ENCODE assay signal across 15 cellular contexts in genomic region chr2:10717630-10718029, GRCh38. TPM values are rescaled to one million over a fixed set of nuclear protein-coding genes. Genes with fewer than 3 reads are reported as not detected.
DNase-seq lines count a peak whose midpoint lies in the region; ATAC-seq, FAIRE-seq and TF ChIP-seq lines count a peak whose summit lies in the region.
"Had no signal": no experiment of that assay in that cellular context is flagged by ENCODE, and none has a peak within 500 bp of the region (broad histone marks: within the 10 kb centered on the region; RNA-seq: fewer than 3 reads in every experiment).

No MANE protein-coding gene starts in this region.

- dilution Hi-C loops in IMR-90 (cut with HindIII; ENCODE audit: low sequenced_read_pairs, unreplicated experiment), result no loop called here

- no peak overlapping the region for H2BK20ac ChIP-seq in IMR-90 (ENCODE audit: low read depth, low read length)

- H3K27me3 ChIP-seq in IMR-90 (ENCODE audit: control insufficient read depth, insufficient read depth, low read length) (peaks cover 35% of the 10 kb centered on the region), right atrium auricular region (peaks cover 10 to 19% of the 10 kb centered on the region in 2 donors)
- H3K27me3 ChIP-seq: ovary had no signal

- H3K18ac ChIP-seq in IMR-90 (ENCODE audit: low read depth, low read length), result no peak overlapping the region

- DNase-seq in ACHN, result peak; percentile 9
- peak; percentile 61 for DNase-seq in IMR-90
- DNase-seq in T47D (ENCODE audit: low read depth in 1 of 2, low spot score in 1 of 2), result peak; percentile 35 to 60
- DNase-seq in kidney glomerular epithelial cell (lab: John Stamatoyannopoulos, UW), result peak; percentile 12
- no peak for DNase-seq in activated CD8-positive, alpha-beta T cell treated with anti-CD3 and anti-CD28 coated beads, Interleukin-2, amount 10 ng/mL, durations not matched to agents 7 days and 5 days
- no peak for DNase-seq in right atrium auricular region (ENCODE audit: low spot score)
- no peak for DNase-seq in frontal cortex (ENCODE audit: low spot score in 2 of 2)
- DNase-seq: erythroblast; H9; MV-4-11; NK-92 treated with Interleukin-12 subunit alpha and Interleukin-12 subunit beta, amount 100 ng/mL, for 24 hours; ovary had no signal

- H3K4me1 Mint-ChIP-seq in activated CD8-positive, alpha-beta T cell treated with anti-CD3 and anti-CD28 coated beads, Interleukin-2, amount 10 ng/mL, durations not matched to agents 7 days and 5 days (ENCODE audit: low read depth), result peaks cover 8% of the 10 kb centered on the region

- H4K5ac ChIP-seq in IMR-90 (ENCODE audit: low read depth, low read length), result no peak overlapping the region

- peak; percentile 71 for ATAC-seq in IMR-90 (ENCODE audit: low read depth)
- no peak for ATAC-seq in HG03097 (IDR thresholded peaks at IDR 0.05; ENCODE audit: low FRiP score, unreplicated experiment)
- no peak for ATAC-seq in activated CD8-positive, alpha-beta T cell treated with anti-CD3 and anti-CD28 coated beads, Interleukin-2, amount 10 ng/mL, durations not matched to agents 7 days and 5 days
- ATAC-seq: A549 had no signal

- no peak overlapping the region for H3K27ac Mint-ChIP-seq in activated CD8-positive, alpha-beta T cell treated with anti-CD3 and anti-CD28 coated beads, Interleukin-2, amount 10 ng/mL, durations not matched to agents 7 days and 5 days
- H3K27ac Mint-ChIP-seq: H9; T-helper 1 cell treated with Interleukin-12 subunit alpha and Interleukin-12 subunit beta and Interleukin-4 antibody, amounts not matched to agents 30 μg/mL and 1 μg/mL, for 36 hours had no signal

- no peak overlapping the region for H3K4me3 Mint-ChIP-seq in activated CD8-positive, alpha-beta T cell treated with anti-CD3 and anti-CD28 coated beads, Interleukin-2, amount 10 ng/mL, durations not matched to agents 7 days and 5 days
- H3K4me3 Mint-ChIP-seq: H9; T-helper 1 cell treated with Interleukin-12 subunit alpha and Interleukin-12 subunit beta and Interleukin-4 antibody, amounts not matched to agents 30 μg/mL and 1 μg/mL, for 36 hours had no signal

- POLR2A ChIA-PET in IMR-90 (lab: Charles Lee; ENCODE audit: unreplicated experiment), result interaction anchor here (0.5 to 0.7 kb wide), 2 partner anchors 195 to 210 kb away, joined by 3 to 7 read pairs; no protein-coding TSS in a partner anchor
- POLR2A ChIA-PET in activated CD8-positive, alpha-beta T cell treated with anti-CD3 and anti-CD28 coated beads, Interleukin-2, amount 10 ng/mL, durations not matched to agents 7 days and 5 days (lab: Charles Lee), result no interaction called here

- H3K36me3 ChIP-seq in IMR-90 (ENCODE audit: control insufficient read depth, insufficient read depth, low read length), result no peaks in the 10 kb centered on the region
- no peaks in the 10 kb centered on the region for H3K36me3 ChIP-seq in right atrium auricular region
- H3K36me3 ChIP-seq: ovary had no signal

- no peak for FAIRE-seq in frontal cortex (lab: Jason Lieb, UNC)
- FAIRE-seq: A549 had no signal

- H2AK9ac ChIP-seq in IMR-90 (replicated peaks; ENCODE audit: low read depth, low read length, poor library complexity), result no peak overlapping the region

- no peaks in the 10 kb centered on the region; the same call in 1 of the 2 replicates for H3K4me1 ChIP-seq in IMR-90 (ENCODE audit: control insufficient read depth, insufficient read depth, low read length)
- H3K4me1 ChIP-seq in right atrium auricular region, result peaks cover 0 to 20% of the 10 kb centered on the region in 2 donors

- no TSS peak for BruUV-seq in IMR-90 (replicated peaks; lab: Mats Ljungman, UMichigan)

- H3K9me3 Mint-ChIP-seq in activated CD8-positive, alpha-beta T cell treated with anti-CD3 and anti-CD28 coated beads, Interleukin-2, amount 10 ng/mL, durations not matched to agents 7 days and 5 days (ENCODE audit: insufficient read depth), result no peaks in the 10 kb centered on the region
- H3K9me3 Mint-ChIP-seq: T-helper 1 cell treated with Interleukin-12 subunit alpha and Interleukin-12 subunit beta and Interleukin-4 antibody, amounts not matched to agents 30 μg/mL and 1 μg/mL, for 36 hours had no signal

- H3K79me1 ChIP-seq in IMR-90 (ENCODE audit: low read depth in 1 of 2, low read length in 2 of 2), result no peaks in the 10 kb centered on the region

- TF ChIP-seq RAD21 in IMR-90 (IDR thresholded peaks at IDR 0.05; ENCODE audit: low read length), result no peak

- H4K91ac ChIP-seq in IMR-90 (ENCODE audit: insufficient read depth, low read depth, low read length), result no peak overlapping the region

- no peak overlapping the region for H2BK120ac ChIP-seq in IMR-90 (ENCODE audit: low read depth, low read length)

- H3K4me2 ChIP-seq in IMR-90 (ENCODE audit: low read depth, low read length), result no peak overlapping the region
- H3K4me2 ChIP-seq: A549 had no signal

- no peak overlapping the region for H2AK5ac ChIP-seq in IMR-90 (ENCODE audit: low read depth, low read length)

- H2AFZ ChIP-seq in IMR-90 (replicated peaks; ENCODE audit: low read length, poor library complexity), result peak overlapping the region; percentile 44

- H4K20me1 ChIP-seq in IMR-90 (ENCODE audit: insufficient read depth, low read length), result no peaks in the 10 kb centered on the region; the same call in 1 of the 2 replicates

- H3K14ac ChIP-seq in IMR-90 (replicated peaks; ENCODE audit: low read depth, low read length), result 0 out of 2 replicates have a peak overlapping the region, but pooled peaks have one; percentile 42

- WGBS in IMR-90 (ENCODE audit: extremely low coverage in 2 of 2, insufficient read length in 1 of 2), 2 experiments, result 20% methylated on average over 1 of the region's 4 CpGs; no CpG with 5 or more reads in 1 of the 2 experiments

- H3K9ac ChIP-seq in IMR-90 (ENCODE audit: low read depth, low read length), result no peak overlapping the region

- H3K4ac ChIP-seq in IMR-90 (ENCODE audit: low read depth, low read length), result no peak overlapping the region

- no peak overlapping the region for H3K56ac ChIP-seq in IMR-90 (ENCODE audit: extremely low read depth, insufficient read depth, low read length)

- TF ChIP-seq CTCF in IMR-90 (conservative IDR thresholded peaks at IDR 0.05; ENCODE audit: low read depth, low read length) (no peak), right atrium auricular region (IDR thresholded peaks at IDR 0.05) (no peak)

- H3K27ac ChIP-seq in IMR-90 (ENCODE audit: insufficient read depth, low read length) (no peak overlapping the region), right atrium auricular region (no peak overlapping the region)
- H3K27ac ChIP-seq: A549, ovary had no signal

- H3K36me3 Mint-ChIP-seq in activated CD8-positive, alpha-beta T cell treated with anti-CD3 and anti-CD28 coated beads, Interleukin-2, amount 10 ng/mL, durations not matched to agents 7 days and 5 days (ENCODE audit: low read depth), result no peaks in the 10 kb centered on the region

- peaks cover 53% of the 10 kb centered on the region for H3K27me3 Mint-ChIP-seq in activated CD8-positive, alpha-beta T cell treated with anti-CD3 and anti-CD28 coated beads, Interleukin-2, amount 10 ng/mL, durations not matched to agents 7 days and 5 days (ENCODE audit: low read depth)

- no peak overlapping the region for H4K8ac ChIP-seq in IMR-90 (ENCODE audit: low read depth in 2 of 2, low read length in 2 of 2)

- CTCF ChIA-PET in IMR-90 (lab: Yijun Ruan, JAX), result no interaction called here
- CTCF ChIA-PET in activated CD8-positive, alpha-beta T cell treated with anti-CD3 and anti-CD28 coated beads, Interleukin-2, amount 10 ng/mL, durations not matched to agents 7 days and 5 days (lab: Charles Lee), result no interaction called here

- intact Hi-C loops in IMR-90 (cut with micrococcal nuclease), result no loop called here

- in situ Hi-C loops in ACHN (cut with HindIII; ENCODE audit: low pct_ligation_motif_present, low pct_unique_long_range_greater_than_20kb, low sequenced_read_pairs), result no loop called here
- in situ Hi-C loops in IMR-90 (cut with MboI; ENCODE audit: low sequenced_read_pairs), result no loop called here
- in situ Hi-C loops in T47D (cut with HindIII; ENCODE audit: low pct_unique_long_range_greater_than_20kb, low sequenced_read_pairs), result no loop called here

- no peaks in the 10 kb centered on the region for H3K9me3 ChIP-seq in IMR-90 (ENCODE audit: control insufficient read depth, insufficient read depth, low read length)
- no peaks in the 10 kb centered on the region for H3K9me3 ChIP-seq in right atrium auricular region
- H3K9me3 ChIP-seq: A549, ovary had no signal

- H3K23ac ChIP-seq in IMR-90 (ENCODE audit: low read depth, low read length), result no peak overlapping the region

- no peak overlapping the region for H2BK15ac ChIP-seq in IMR-90 (ENCODE audit: low read depth, low read length)

- TF ChIP-seq POLR2A in IMR-90 (IDR thresholded peaks at IDR 0.05; ENCODE audit: low read depth, low read length), result no peak

- H3K9me1 ChIP-seq in IMR-90 (ENCODE audit: insufficient read depth, low read length), result no peaks in the 10 kb centered on the region

- no peak overlapping the region for H3K4me3 ChIP-seq in IMR-90 (ENCODE audit: insufficient read depth, low read depth, low read length)
- no peak overlapping the region for H3K4me3 ChIP-seq in right atrium auricular region
- H3K4me3 ChIP-seq: A549, ovary had no signal

- H2BK5ac ChIP-seq in IMR-90 (ENCODE audit: low read depth, low read length, poor library complexity, severe bottlenecking), result no peak overlapping the region

RNA-seq across cellular contexts. Expression of gene ATP6V1C2, which starts 3.8 kb away (rescaled TPM):
- total RNA-seq in IMR-90 (2012; rRNA removed) (not detected in 2 replicates), right atrium auricular region (under 1 TPM; 0.12 to 0.44 TPM), frontal cortex (1.2 TPM)
- 0.04 TPM in 1 of 2 replicates, not detected in the other for polyA plus RNA-seq in IMR-90 (2012; rRNA removed)
- polyA plus RNA-seq in IMR-90 (2012; cell fraction: cytosol; rRNA removed), result not detected in 2 replicates
- not detected in 2 replicates for polyA plus RNA-seq in IMR-90 (2012; cell fraction: nucleus; rRNA removed; ENCODE audit: low replicate concordance)
- not detected for total RNA-seq in activated CD8-positive, alpha-beta T cell treated with anti-CD3 and anti-CD28 coated beads, Interleukin-2, amount 10 ng/mL, durations not matched to agents 7 days and 5 days

RNA-seq across cellular contexts. Expression of gene NOL10, which starts 27.9 kb away (rescaled TPM):
- 60.5 and 60.9 TPM in 2 replicates for total RNA-seq in IMR-90 (2012; rRNA removed)
- 10.3 and 12.7 TPM in 2 replicates for polyA plus RNA-seq in IMR-90 (2012; rRNA removed)
- 2.7 and 3.4 TPM in 2 replicates for polyA plus RNA-seq in IMR-90 (2012; cell fraction: cytosol; rRNA removed)
- 1.5 and 9.4 TPM in 2 replicates for polyA plus RNA-seq in IMR-90 (2012; cell fraction: nucleus; rRNA removed; ENCODE audit: low replicate concordance)
- total RNA-seq in activated CD8-positive, alpha-beta T cell treated with anti-CD3 and anti-CD28 coated beads, Interleukin-2, amount 10 ng/mL, durations not matched to agents 7 days and 5 days, result 10 to 100 TPM; 24.6 to 29.9 TPM
- 10 to 100 TPM; 15.3 to 17.3 TPM for total RNA-seq in right atrium auricular region
- 63.6 TPM for total RNA-seq in frontal cortex

Comparison
In these comparisons a context has a peak if more than half of its experiments do, and no peak if none do; other contexts are left out.
1. DNase-seq: peak in ACHN (single experiment), IMR-90 (single experiment), T47D (2 of 2) and kidney glomerular epithelial cell (single experiment); none in activated CD8-positive, alpha-beta T cell treated with anti-CD3 and anti-CD28 coated beads, Interleukin-2, amount 10 ng/mL, durations not matched to agents 7 days and 5 days (single experiment), right atrium auricular region (single experiment) and frontal cortex (0 of 2).